ENCODE assay signal across 9 cellular contexts in genomic region chr16:31459722-31460581, GRCh38. TPM values are rescaled to one million over a fixed set of nuclear protein-coding genes. Genes with fewer than 3 reads are reported as not detected.
DNase-seq lines count a peak whose midpoint lies in the region; ATAC-seq and TF ChIP-seq lines count a peak whose summit lies in the region.
"Had no signal": no experiment of that assay in that cellular context is flagged by ENCODE, and none has a peak within 500 bp of the region (broad histone marks: within the 10 kb centered on the region; RNA-seq: fewer than 3 reads in every experiment).

No MANE protein-coding gene starts in this region.

- H3K9me3 ChIP-seq in right lobe of liver, result no peaks in the 10 kb centered on the region

- no peaks in the 10 kb centered on the region for H3K27me3 ChIP-seq in dorsolateral prefrontal cortex
- no peaks in the 10 kb centered on the region for H3K27me3 ChIP-seq in right lobe of liver

- intact Hi-C loops in activated CD4-positive, alpha-beta memory T cell treated with anti-CD3 and anti-CD28 coated beads for 36 hours (cut with micrococcal nuclease), result loop anchor here (1.0 to 5.0 kb wide), 9 partner anchors 17 to 803 kb away; partner anchors contain the start of genes FBRS, RUSF1, ZNF646 and ZNF668
- intact Hi-C loops in dorsolateral prefrontal cortex (cut with DNase I) (loop anchor here (1.0 to 10.0 kb wide), 12 partner anchors 42 to 505 kb away; partner anchors contain the start of genes KAT8 (in 2 of the 2), SETD1A (in 2 of the 2), STX4 (in 2 of the 2) and FUS (in 1 of the 2)), right lobe of liver (cut with DNase I) (loop anchor here in 1 of 2 donors (10.0 kb wide), 1 partner anchor 275 kb away; the partner anchor contains the start of gene FUS)

- H3K27ac ChIP-seq in C4-2B (peak overlapping the region; percentile 97), dorsolateral prefrontal cortex (peak overlapping the region; percentile 96 to 100 (median 100)), right lobe of liver (peak overlapping the region; percentile 99 to 100 (median 99))

- POLR2A ChIA-PET in activated CD4-positive, alpha-beta memory T cell treated with anti-CD3 and anti-CD28 coated beads for 36 hours (lab: Charles Lee), result interaction anchor here (0.6 to 3.8 kb wide), 15 partner anchors 16 to 417 kb away, joined by 3 to 18 read pairs (median 4); partner anchors contain the start of genes FUS, RUSF1, ZNF267 and ZNF646

- H3K36me3 Mint-ChIP-seq in activated CD4-positive, alpha-beta memory T cell treated with anti-CD3 and anti-CD28 coated beads for 36 hours, result peaks cover 14% of the 10 kb centered on the region

- peaks cover 0 to 8% (median 2%) of the 10 kb centered on the region in 4 donors for H3K36me3 ChIP-seq in right lobe of liver

- peak; percentile 98 for DNase-seq in NCI-H774 (lab: John Stamatoyannopoulos, UW)
- DNase-seq in activated CD4-positive, alpha-beta memory T cell treated with anti-CD3 and anti-CD28 coated beads for 36 hours, result peak; percentile 100
- DNase-seq in dorsolateral prefrontal cortex, result peak; percentile 99 to 100 (median 100)
- DNase-seq in right lobe of liver, result peak; percentile 100
- peak; percentile 100 for DNase-seq in stimulated activated CD4-positive, alpha-beta T cell treated with anti-CD3 and anti-CD28 coated beads, Interleukin-4, amount 100 ng/mL, for 24 hours

- TF ChIP-seq CTCF in C4-2B (conservative IDR thresholded peaks at IDR 0.05), result no peak
- TF ChIP-seq CTCF in dorsolateral prefrontal cortex (IDR thresholded peaks at IDR 0.05 in 54 of 56, conservative IDR thresholded peaks at IDR 0.05 in 2 of 56; ENCODE audit: low read depth in 1 of 56, partially characterized antibody in 56 of 56), result peak in 10 of 56 donors; percentile 13 to 40 (median 26)
- peak in 1 of 4 donors; percentile 2 for TF ChIP-seq CTCF in right lobe of liver (IDR thresholded peaks at IDR 0.05)

- peak overlapping the region; percentile 94 for H3K27ac Mint-ChIP-seq in activated CD4-positive, alpha-beta memory T cell treated with anti-CD3 and anti-CD28 coated beads for 36 hours

- peak overlapping the region; percentile 87 for H3K4me3 Mint-ChIP-seq in activated CD4-positive, alpha-beta memory T cell treated with anti-CD3 and anti-CD28 coated beads for 36 hours

- peak; percentile 75 for ATAC-seq in GM19397 (IDR thresholded peaks at IDR 0.05; ENCODE audit: unreplicated experiment)
- ATAC-seq in HG03565 (IDR thresholded peaks at IDR 0.05; ENCODE audit: unreplicated experiment), result peak; percentile 61
- ATAC-seq in right lobe of liver, result peak; percentile 77 to 87 (median 82)

- peaks cover 44% of the 10 kb centered on the region for H3K4me1 Mint-ChIP-seq in activated CD4-positive, alpha-beta memory T cell treated with anti-CD3 and anti-CD28 coated beads for 36 hours (ENCODE audit: low read depth)

- peaks cover 0 to 53% (median 20%) of the 10 kb centered on the region in 4 donors for H3K4me1 ChIP-seq in right lobe of liver

- no peaks in the 10 kb centered on the region for H3K9me3 Mint-ChIP-seq in activated CD4-positive, alpha-beta memory T cell treated with anti-CD3 and anti-CD28 coated beads for 36 hours

- no peaks in the 10 kb centered on the region for H3K27me3 Mint-ChIP-seq in activated CD4-positive, alpha-beta memory T cell treated with anti-CD3 and anti-CD28 coated beads for 36 hours

- TF ChIP-seq POLR2A in right lobe of liver (IDR thresholded peaks at IDR 0.05), result no peak

- H3K4me3 ChIP-seq in dorsolateral prefrontal cortex, result peak overlapping the region; percentile 66 to 100 (median 88)
- peak overlapping the region; percentile 75 to 81 (median 79) for H3K4me3 ChIP-seq in right lobe of liver

- WGBS in right lobe of liver (ENCODE audit: insufficient coverage, low coverage, low lambda C conversion rate, missing lambda C conversion rate), result 5% methylated on average over 16 of the region's 54 CpGs

- CTCF ChIA-PET in activated CD4-positive, alpha-beta memory T cell treated with anti-CD3 and anti-CD28 coated beads for 36 hours (lab: Charles Lee), result interaction anchor here (0.6 to 4.1 kb wide), 32 partner anchors 8 to 506 kb away, joined by 3 to 41 read pairs (median 4); partner anchors contain the start of genes RUSF1 and ZNF843

RNA-seq across cellular contexts. Expression of gene ARMC5, which starts 0.7 kb away (rescaled TPM):
- total RNA-seq in activated CD4-positive, alpha-beta memory T cell treated with anti-CD3 and anti-CD28 coated beads for 36 hours, result 1 to 10 TPM; 5.5 to 6.4 TPM
- total RNA-seq in dorsolateral prefrontal cortex (10 to 100 TPM; 10.4 to 21.8 (median 15.2) TPM), right lobe of liver (10 to 100 TPM in 3 of 6 experiments, 1 to 10 TPM in 3; 3.9 to 20.9 (median 11.0) TPM)

RNA-seq across cellular contexts. Expression of gene TGFB1I1, which starts 12.0 kb away (rescaled TPM):
- 1 to 10 TPM in 1 of 2 experiments, under 1 TPM in 1; 0.80 to 1.1 TPM for total RNA-seq in activated CD4-positive, alpha-beta memory T cell treated with anti-CD3 and anti-CD28 coated beads for 36 hours
- total RNA-seq in dorsolateral prefrontal cortex (10 to 100 TPM in 12 of 120 experiments, 1 to 10 TPM in 108; 1.7 to 19.5 (median 4.9) TPM), right lobe of liver (1 to 10 TPM; 1.9 to 7.9 (median 6.7) TPM)

RNA-seq across cellular contexts. Expression of gene ZNF843, which starts 17.4 kb away (rescaled TPM):
- total RNA-seq in activated CD4-positive, alpha-beta memory T cell treated with anti-CD3 and anti-CD28 coated beads for 36 hours, result under 1 TPM; 0.17 to 0.19 TPM
- total RNA-seq in dorsolateral prefrontal cortex, result 1 to 10 TPM; 1.2 to 5.3 (median 2.9) TPM
- under 1 TPM; 0.19 to 0.68 (median 0.36) TPM for total RNA-seq in right lobe of liver

RNA-seq across cellular contexts. Expression of gene SLC5A2, which starts 23.0 kb away (rescaled TPM):
- total RNA-seq in activated CD4-positive, alpha-beta memory T cell treated with anti-CD3 and anti-CD28 coated beads for 36 hours, result under 1 TPM in 1 of 2 experiments, not detected in 1; 0.21 TPM
- total RNA-seq in dorsolateral prefrontal cortex (1 to 10 TPM in 5 of 120 experiments, under 1 TPM in 48, not detected in 67; 0.17 to 1.8 (median 0.48) TPM), right lobe of liver (under 1 TPM in 3 of 6 experiments, not detected in 3; 0.07 to 0.14 (median 0.12) TPM)
- total RNA-seq: subcutaneous adipose tissue had no signal

RNA-seq across cellular contexts. Expression of gene COX6A2, which starts 31.8 kb away (rescaled TPM):
- not detected for total RNA-seq in activated CD4-positive, alpha-beta memory T cell treated with anti-CD3 and anti-CD28 coated beads for 36 hours
- 1 to 10 TPM in 10 of 120 experiments, not detected in 110; 1.2 to 2.2 (median 1.5) TPM for total RNA-seq in dorsolateral prefrontal cortex
- 1 to 10 TPM in 4 of 6 experiments, not detected in 2; 4.1 to 6.0 (median 4.6) TPM for total RNA-seq in right lobe of liver
- total RNA-seq: subcutaneous adipose tissue had no signal

Comparison
In these comparisons a context has a peak if more than half of its experiments do, and no peak if none do; other contexts are left out.
1. Peak in every context shown above with its lines: DNase-seq, ATAC-seq, H3K4me3 ChIP-seq and H3K27ac ChIP-seq.